In the genomic region with DNA sequence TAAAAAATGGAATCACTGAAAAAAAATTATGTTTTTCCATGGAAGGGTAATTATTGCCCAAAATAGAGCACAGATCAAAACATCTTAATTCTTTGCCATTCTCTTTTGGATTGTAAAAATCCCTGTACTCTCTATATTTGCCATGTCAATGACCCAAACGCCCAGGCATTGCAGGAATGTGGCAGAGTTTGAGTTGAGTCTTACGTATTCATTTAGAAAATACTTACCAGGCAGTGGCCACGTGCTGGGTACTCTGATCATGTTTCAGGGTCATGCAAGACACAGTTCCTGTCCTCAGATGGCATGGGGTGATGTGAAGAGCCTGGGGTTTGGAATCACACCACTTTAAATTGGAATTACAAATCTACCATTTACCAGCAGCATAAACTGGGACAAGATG, we compare ENCODE assay signal across 1 cellular context.
TF ChIP-seq lines count a peak whose summit lies in the region.

No MANE protein-coding gene starts in this region.

TF ChIP-seq in A549, 52 proteins besides CTCF, POLR2A, EP300 and RAD21 (continued from another document):
- TF ChIP-seq HOXB13 (CRISPR knock-in tag; IDR thresholded peaks at IDR 0.05; ENCODE audit: low read depth) (no peak), CBX2 (IDR thresholded peaks at IDR 0.05; ENCODE audit: borderline replicate concordance, low read depth) (no peak), CEBPB (IDR thresholded peaks at IDR 0.05) (0 out of 4 replicates have a peak, but pooled peaks of 1 of the 2 experiments have one; percentile 10), SREBF2 (IDR thresholded peaks at IDR 0.05) (no peak), ZNF302 (CRISPR knock-in tag; IDR thresholded peaks at IDR 0.05) (no peak), FOXS1 (CRISPR knock-in tag; IDR thresholded peaks at IDR 0.05) (no peak), EHMT2 (IDR thresholded peaks at IDR 0.05; ENCODE audit: low read depth) (no peak), RNF2 (IDR thresholded peaks at IDR 0.05; ENCODE audit: borderline replicate concordance, low read depth) (no peak), GATA3 (IDR thresholded peaks at IDR 0.05; ENCODE audit: borderline replicate concordance) (peak; percentile 21; the same call in 1 of the 2 replicates), ZC3H11A (IDR thresholded peaks at IDR 0.05) (no peak)
- TF ChIP-seq, protein P1, sequence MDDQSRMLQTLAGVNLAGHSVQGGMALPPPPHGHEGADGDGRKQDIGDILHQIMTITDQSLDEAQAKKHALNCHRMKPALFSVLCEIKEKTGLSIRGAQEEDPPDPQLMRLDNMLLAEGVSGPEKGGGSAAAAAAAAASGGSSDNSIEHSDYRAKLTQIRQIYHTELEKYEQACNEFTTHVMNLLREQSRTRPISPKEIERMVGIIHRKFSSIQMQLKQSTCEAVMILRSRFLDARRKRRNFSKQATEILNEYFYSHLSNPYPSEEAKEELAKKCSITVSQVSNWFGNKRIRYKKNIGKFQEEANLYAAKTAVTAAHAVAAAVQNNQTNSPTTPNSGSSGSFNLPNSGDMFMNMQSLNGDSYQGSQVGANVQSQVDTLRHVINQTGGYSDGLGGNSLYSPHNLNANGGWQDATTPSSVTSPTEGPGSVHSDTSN (IDR thresholded peaks at IDR 0.05): no peak
- TF ChIP-seq, protein P2, sequence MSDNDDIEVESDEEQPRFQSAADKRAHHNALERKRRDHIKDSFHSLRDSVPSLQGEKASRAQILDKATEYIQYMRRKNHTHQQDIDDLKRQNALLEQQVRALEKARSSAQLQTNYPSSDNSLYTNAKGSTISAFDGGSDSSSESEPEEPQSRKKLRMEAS (IDR thresholded peaks at IDR 0.05): peak; percentile 88
TF ChIP-seq in A549: peak in this region for 5.
